In genomic region chr13:42946927-42947326, GRCh38 we compare ENCODE assay signal across 26 cellular contexts. TPM values are rescaled to one million over a fixed set of nuclear protein-coding genes. Genes with fewer than 3 reads are reported as not detected.
DNase-seq lines count a peak whose midpoint lies in the region; ATAC-seq, FAIRE-seq and TF ChIP-seq lines count a peak whose summit lies in the region.
"Had no signal": no experiment of that assay in that cellular context is flagged by ENCODE, and none has a peak within 500 bp of the region (broad histone marks: within the 10 kb centered on the region; RNA-seq: fewer than 3 reads in every experiment).

No MANE protein-coding gene starts in this region.

- H3K36me3 ChIP-seq in small intestine (ENCODE audit: control insufficient read depth in 2 of 2, insufficient read depth in 2 of 2, low read length in 2 of 2), result peaks cover 10 to 15% of the 10 kb centered on the region in 2 donors
- H3K36me3 ChIP-seq: HAP-1 had no signal

- DNase-seq in HL-60 (ENCODE audit: low read depth in 1 of 2, low spot score in 1 of 2), result peak; percentile 7 to 23
- DNase-seq in NOMO-1 treated with dmso at 0.1 percent for 144 hours (lab: John Stamatoyannopoulos, UW; ENCODE audit: unreplicated experiment), result peak; percentile 31
- DNase-seq in choroid plexus epithelial cell (ENCODE audit: low read depth), result peak; percentile 78
- DNase-seq in skeletal muscle cell (ENCODE audit: low read depth), result peak; percentile 51
- no peak for DNase-seq in D721Med (ENCODE audit: insufficient read length, low spot score)
- DNase-seq in small intestine, result no peak
- DNase-seq: activated CD8-positive, alpha-beta memory T cell treated with anti-CD3 and anti-CD28 coated beads for 24 hours; activated gamma-delta T cell; activated naive CD8-positive, alpha-beta T cell treated with anti-CD3 and anti-CD28 coated beads, Interleukin-2, amount 50 U/mL, for 24 hours; activated T-cell treated with anti-CD3 and anti-CD28 coated beads, Interleukin-2, amount 50 U/mL, for 1 hour; Calu3; head of caudate nucleus; left colon; NCI-H1436; PC-9; psoas muscle; SHP77; stimulated activated CD4-positive, alpha-beta T cell treated with anti-CD3 and anti-CD28 coated beads, Interleukin-2, amount 100 ng/mL, for 24 hours; T-helper 1 cell had no signal

- WGBS in small intestine, 3 donors, result 35 to 85% (median 37%) methylated on average over 1 of the region's 1 CpG

- H3K4me3 ChIP-seq in HL-60 (replicated peaks; ENCODE audit: insufficient read depth, low read length), result no peak overlapping the region
- no peak overlapping the region for H3K4me3 ChIP-seq in choroid plexus epithelial cell (ENCODE audit: low read depth, low read length)
- H3K4me3 ChIP-seq in skeletal muscle cell (ENCODE audit: low read depth, low read length), result no peak overlapping the region
- no peak overlapping the region for H3K4me3 ChIP-seq in small intestine (ENCODE audit: low read depth in 1 of 2, low read length in 2 of 2)
- H3K4me3 ChIP-seq: HAP-1, PC-9, psoas muscle, smooth muscle cell had no signal

- FAIRE-seq in D721Med (lab: Jason Lieb, UNC) (no peak), small intestine (lab: Jason Lieb, UNC) (no peak)
- FAIRE-seq: bronchial epithelial cell, endometrium, GM12892 had no signal

- no peaks in the 10 kb centered on the region for H3K4me1 ChIP-seq in small intestine (ENCODE audit: control insufficient read depth in 2 of 2, insufficient read depth in 1 of 2, low read depth in 1 of 2, low read length in 1 of 2)
- H3K4me1 ChIP-seq: HAP-1, psoas muscle had no signal

- ATAC-seq in HG03565 (IDR thresholded peaks at IDR 0.05; ENCODE audit: unreplicated experiment) (no peak), HG03175 (IDR thresholded peaks at IDR 0.05; ENCODE audit: unreplicated experiment) (no peak)
- ATAC-seq: activated naive CD8-positive, alpha-beta T cell treated with anti-CD3 and anti-CD28 coated beads, Interleukin-2, amount 50 U/mL, for 24 hours; left colon; psoas muscle had no signal

- H3K27me3 ChIP-seq in HL-60 (ENCODE audit: insufficient read depth, poor library complexity, severe bottlenecking) (no peaks in the 10 kb centered on the region), small intestine (ENCODE audit: control insufficient read depth in 2 of 2, insufficient read depth in 2 of 2, low read length in 2 of 2) (no peaks in the 10 kb centered on the region)

- H3K27ac ChIP-seq in HL-60 (replicated peaks) (no peak overlapping the region), small intestine (ENCODE audit: low read depth in 1 of 2, low read length in 1 of 2) (no peak overlapping the region)
- H3K27ac ChIP-seq: PC-9, psoas muscle had no signal

- H3K9me3 ChIP-seq in small intestine (ENCODE audit: control insufficient read depth, low read depth), result no peaks in the 10 kb centered on the region
- H3K9me3 ChIP-seq: HAP-1, psoas muscle had no signal

- no peak for TF ChIP-seq CTCF in HL-60 (IDR thresholded peaks at IDR 0.05; ENCODE audit: insufficient read depth, low read length)
- TF ChIP-seq CTCF in choroid plexus epithelial cell (conservative IDR thresholded peaks at IDR 0.05; ENCODE audit: low read depth, low read length), result no peak
- no peak for TF ChIP-seq CTCF in D721Med (IDR thresholded peaks at IDR 0.05; ENCODE audit: insufficient read depth, missing control alignments)

RNA-seq across cellular contexts. Expression of gene EPSTI1, which starts 45.1 kb away (rescaled TPM):
- polyA plus RNA-seq in small intestine, result 10 to 100 TPM; 11.3 to 18.2 (median 11.9) TPM

Comparison
In these comparisons a context has a peak if more than half of its experiments do, and no peak if none do; other contexts are left out.
1. DNase-seq: peak in HL-60 (2 of 2), NOMO-1 treated with dmso at 0.1 percent for 144 hours (single experiment), choroid plexus epithelial cell (single experiment) and skeletal muscle cell (single experiment); none in D721Med (single experiment) and small intestine (single experiment).